ENCODE assay signal across 27 cellular contexts in the genomic region with DNA sequence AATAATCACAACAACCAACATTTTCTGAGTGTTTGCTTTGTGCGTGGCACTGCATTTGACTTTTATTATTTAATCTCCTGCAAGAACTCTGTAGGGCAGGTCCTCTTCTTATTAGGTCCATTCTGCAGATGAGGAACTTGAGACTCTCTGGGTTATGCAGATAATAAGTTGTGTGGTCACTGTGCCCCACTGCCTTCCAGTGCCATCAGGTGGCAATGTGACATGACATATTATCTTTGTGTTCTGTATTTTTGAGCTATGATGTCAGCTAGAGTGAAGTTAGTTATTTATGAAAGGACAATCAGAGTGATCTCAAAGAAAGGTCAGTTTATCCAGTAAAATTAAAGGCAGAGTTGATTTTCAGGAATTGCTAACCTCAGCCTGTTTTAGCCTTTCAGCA.
"Had no signal": no experiment of that assay in that cellular context is flagged by ENCODE, and none has a peak within 500 bp of the region (broad histone marks: within the 10 kb centered on the region; RNA-seq: fewer than 3 reads in every experiment).

No MANE protein-coding gene starts in this region.

- H3K27me3 Mint-ChIP-seq: activated CD4-positive, alpha-beta T cell treated with anti-CD3 and anti-CD28 coated beads, Interleukin-2, amount 10 ng/mL, durations not matched to agents 7 days and 5 days; activated naive CD4-positive, alpha-beta T cell treated with anti-CD3 and anti-CD28 coated beads, Interleukin-2, amount 10 ng/mL, durations not matched to agents 7 days and 5 days; activated naive CD8-positive, alpha-beta T cell treated with anti-CD3 and anti-CD28 coated beads, Interleukin-2, amount 50 U/mL, for 24 hours; brain; stimulated activated naive CD8-positive, alpha-beta T cell treated with anti-CD3 and anti-CD28 coated beads, Interleukin-15, amount 100 ng/mL, for 72 hours had no signal

- H3K9me3 ChIP-seq: colonic mucosa, suprapubic skin, vagina had no signal

- ATAC-seq: activated CD4-positive, CD25-positive, alpha-beta regulatory T cell treated with anti-CD3 and anti-CD28 coated beads, Interleukin-2, amount 50 U/mL, for 24 hours; activated naive CD8-positive, alpha-beta T cell treated with anti-CD3 and anti-CD28 coated beads, Interleukin-2, amount 50 U/mL, for 24 hours; foreskin keratinocyte; stimulated activated naive CD8-positive, alpha-beta T cell treated with anti-CD3 and anti-CD28 coated beads, Interleukin-15, amount 100 ng/mL, for 72 hours had no signal

- H3K4me3 Mint-ChIP-seq: activated CD4-positive, alpha-beta T cell treated with anti-CD3 and anti-CD28 coated beads, Interleukin-2, amount 10 ng/mL, durations not matched to agents 7 days and 5 days; activated naive CD4-positive, alpha-beta T cell treated with anti-CD3 and anti-CD28 coated beads, Interleukin-2, amount 10 ng/mL, durations not matched to agents 7 days and 5 days; activated naive CD8-positive, alpha-beta T cell treated with anti-CD3 and anti-CD28 coated beads, Interleukin-2, amount 50 U/mL, for 24 hours; brain; endodermal cell; nephron progenitor cell; stimulated activated naive CD8-positive, alpha-beta T cell treated with anti-CD3 and anti-CD28 coated beads, Interleukin-15, amount 100 ng/mL, for 72 hours; T-helper 2 cell treated with Interferon-gamma antibody and Interleukin-4, amounts not matched to agents 5 μg/mL and 100 μg/mL, for 36 hours had no signal

- H3K4me1 Mint-ChIP-seq: activated CD4-positive, alpha-beta T cell treated with anti-CD3 and anti-CD28 coated beads, Interleukin-2, amount 10 ng/mL, durations not matched to agents 7 days and 5 days; activated naive CD4-positive, alpha-beta T cell treated with anti-CD3 and anti-CD28 coated beads, Interleukin-2, amount 10 ng/mL, durations not matched to agents 7 days and 5 days; activated naive CD8-positive, alpha-beta T cell treated with anti-CD3 and anti-CD28 coated beads, Interleukin-2, amount 50 U/mL, for 24 hours; brain; nephron progenitor cell; stimulated activated naive CD8-positive, alpha-beta T cell treated with anti-CD3 and anti-CD28 coated beads, Interleukin-15, amount 100 ng/mL, for 72 hours had no signal

- H3K36me3 ChIP-seq: colonic mucosa, suprapubic skin, vagina had no signal

- H3K36me3 Mint-ChIP-seq: activated naive CD4-positive, alpha-beta T cell treated with anti-CD3 and anti-CD28 coated beads, Interleukin-2, amount 10 ng/mL, durations not matched to agents 7 days and 5 days had no signal

- H3K4me3 ChIP-seq: colonic mucosa, lung, suprapubic skin, vagina had no signal

- H3K4me1 ChIP-seq: colonic mucosa, foreskin keratinocyte, suprapubic skin, vagina had no signal

- H3K9me3 Mint-ChIP-seq: activated CD4-positive, alpha-beta T cell treated with anti-CD3 and anti-CD28 coated beads, Interleukin-2, amount 10 ng/mL, durations not matched to agents 7 days and 5 days; endodermal cell; nephron progenitor cell had no signal

- H3K27me3 ChIP-seq: colonic mucosa, foreskin keratinocyte, suprapubic skin, vagina had no signal

- DNase-seq: activated CD4-positive, alpha-beta T cell treated with anti-CD3 and anti-CD28 coated beads, Interleukin-2, amount 10 ng/mL, durations not matched to agents 7 days and 5 days; activated CD8-positive, alpha-beta memory T cell treated with anti-CD3 and anti-CD28 coated beads, Interleukin-2, amount 50 U/mL, for 4 hours; activated effector memory CD4-positive, alpha-beta T cell treated with Interleukin-2 at 50 U/mL for 16 hours; activated naive CD4-positive, alpha-beta T cell treated with anti-CD3 and anti-CD28 coated beads, Interleukin-2, amount 10 ng/mL, durations not matched to agents 7 days and 5 days; activated naive CD8-positive, alpha-beta T cell treated with anti-CD3 and anti-CD28 coated beads, Interleukin-2, amount 50 U/mL, for 24 hours; activated T-cell treated with anti-CD3 and anti-CD28 coated beads, Interleukin-2, amount 50 U/mL, for 48 hours; anterior cingulate cortex; central memory CD4-positive, alpha-beta T cell; colonic mucosa; endodermal cell; foreskin keratinocyte; hypothalamus; midbrain; nephron progenitor cell; nucleus accumbens; retina; stimulated activated CD4-positive, alpha-beta T cell treated with anti-CD3 and anti-CD28 coated beads, Interleukin-12 subunit alpha, Interleukin-12 subunit beta, amount 100 ng/mL, for 4 hours; stimulated activated CD4-positive, alpha-beta T cell treated with anti-CD3 and anti-CD28 coated beads, Interleukin-1b, Interleukin-23, amount 100 ng/mL, for 48 hours; stimulated activated naive CD8-positive, alpha-beta T cell treated with anti-CD3 and anti-CD28 coated beads, Interleukin-15, amount 100 ng/mL, for 72 hours; trophoblast cell had no signal

- H3K27ac ChIP-seq: colonic mucosa, epithelial cell of prostate, foreskin keratinocyte, suprapubic skin, vagina had no signal

- H3K27ac Mint-ChIP-seq: activated CD4-positive, alpha-beta T cell treated with anti-CD3 and anti-CD28 coated beads, Interleukin-2, amount 10 ng/mL, durations not matched to agents 7 days and 5 days; activated naive CD4-positive, alpha-beta T cell treated with anti-CD3 and anti-CD28 coated beads, Interleukin-2, amount 10 ng/mL, durations not matched to agents 7 days and 5 days; activated naive CD8-positive, alpha-beta T cell treated with anti-CD3 and anti-CD28 coated beads, Interleukin-2, amount 50 U/mL, for 24 hours; brain; endodermal cell; nephron progenitor cell; stimulated activated naive CD8-positive, alpha-beta T cell treated with anti-CD3 and anti-CD28 coated beads, Interleukin-15, amount 100 ng/mL, for 72 hours; T-helper 2 cell treated with Interferon-gamma antibody and Interleukin-4, amounts not matched to agents 5 μg/mL and 100 μg/mL, for 36 hours had no signal
